22 cellular contexts compared by ENCODE assay signal in the genomic region with DNA sequence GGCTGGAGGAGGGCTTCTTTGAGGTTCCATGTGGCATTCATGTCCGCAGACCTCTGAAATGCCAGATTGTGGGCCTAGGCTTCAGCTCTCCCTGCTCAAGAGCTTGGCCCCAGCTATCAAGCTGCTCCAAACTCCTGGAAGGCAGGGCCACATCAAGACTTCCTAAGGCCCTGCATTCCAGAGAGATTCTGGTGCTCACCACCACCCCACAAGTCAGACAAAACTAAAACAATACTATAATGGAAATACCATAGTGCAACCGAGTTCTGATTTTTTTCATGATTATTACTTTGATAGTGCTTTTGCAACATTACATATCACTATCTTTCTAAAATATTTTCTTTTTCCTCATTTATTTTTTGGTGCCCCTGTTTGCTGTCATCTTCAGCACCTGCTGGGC.
DNase-seq lines count a peak whose midpoint lies in the region; ATAC-seq and TF ChIP-seq lines count a peak whose summit lies in the region.
"Had no signal": no experiment of that assay in that cellular context is flagged by ENCODE, and none has a peak within 500 bp of the region (broad histone marks: within the 10 kb centered on the region; RNA-seq: fewer than 3 reads in every experiment).

No MANE protein-coding gene starts in this region.

- H3K9me3 Mint-ChIP-seq in Calu3 (ENCODE audit: low read depth, unreplicated experiment), result no peaks in the 10 kb centered on the region

- intact Hi-C loops in heart left ventricle (cut with DNase I) (no loop called here), Right ventricle myocardium inferior (cut with DNase I) (no loop called here), Calu3 (cut with micrococcal nuclease; ENCODE audit: unreplicated experiment) (no loop called here)

- DNase-seq in heart left ventricle (no peak), Right ventricle myocardium inferior (ENCODE audit: missing footprints) (no peak), Calu3 (no peak), NCI-H2227 treated with DMSO at 0.1 percent for 48 hours (lab: John Stamatoyannopoulos, UW) (no peak)
- DNase-seq in effector memory CD4-positive, alpha-beta T cell, result no peak
- DNase-seq: 8988T, ACHN, BE2C, Caco-2, DMS 273 treated with DMSO at 0.1 percent for 48 hours, EL, GDM1, GM23248, HCEC 1CT, NCI-H1930, NCI-H446, NCI-H524 treated with DMSO at 0.1 percent for 48 hours, SK-N-SH had no signal

- H3K4me1 ChIP-seq in heart left ventricle, result peaks cover 0 to 24% (median 5%) of the 10 kb centered on the region in 12 donors
- peaks cover 8% of the 10 kb centered on the region for H3K4me1 ChIP-seq in effector memory CD4-positive, alpha-beta T cell (ENCODE audit: control insufficient read depth, insufficient read depth, low read length, poor library complexity, severe bottlenecking)
- H3K4me1 ChIP-seq in rectal smooth muscle tissue (ENCODE audit: control insufficient read depth, insufficient read depth, low read length), result no peaks in the 10 kb centered on the region
- H3K4me1 ChIP-seq: Caco-2 had no signal

- H3K27ac Mint-ChIP-seq in Calu3 (ENCODE audit: unreplicated experiment), result peak overlapping the region; percentile 83
- H3K27ac Mint-ChIP-seq: CD4-positive, CD25-positive, alpha-beta regulatory T cell had no signal

- H3K4me3 Mint-ChIP-seq in Calu3 (ENCODE audit: low read depth, unreplicated experiment), result peak overlapping the region; percentile 48
- H3K4me3 Mint-ChIP-seq: CD4-positive, CD25-positive, alpha-beta regulatory T cell had no signal

- H3K36me3 Mint-ChIP-seq in Calu3 (ENCODE audit: insufficient read depth, unreplicated experiment), result no peaks in the 10 kb centered on the region
- H3K36me3 Mint-ChIP-seq: CD4-positive, CD25-positive, alpha-beta regulatory T cell had no signal

- H3K9me3 ChIP-seq in heart left ventricle, result peaks cover 0 to 10% (median 0%) of the 10 kb centered on the region in 12 donors
- H3K9me3 ChIP-seq in effector memory CD4-positive, alpha-beta T cell (ENCODE audit: control insufficient read depth, low read length), result no peaks in the 10 kb centered on the region
- H3K9me3 ChIP-seq: BE2C, Caco-2, SK-N-SH had no signal

- ATAC-seq in heart left ventricle (peak in 1 of 4 donors; percentile 35), Right ventricle myocardium inferior (no peak), GM19035 (IDR thresholded peaks at IDR 0.05; ENCODE audit: unreplicated experiment) (no peak), GM19395 (IDR thresholded peaks at IDR 0.05; ENCODE audit: unreplicated experiment) (no peak)

- H3K27ac ChIP-seq in heart left ventricle (peak overlapping the region in 10 of 12 donors; percentile 2 to 72 (median 54)), rectal smooth muscle tissue (ENCODE audit: low read depth, low read length) (peak overlapping the region; percentile 45)
- no peak overlapping the region for H3K27ac ChIP-seq in effector memory CD4-positive, alpha-beta T cell (ENCODE audit: insufficient read depth, low read length, poor library complexity, severe bottlenecking)
- H3K27ac ChIP-seq: GM23248 had no signal

- H3K36me3 ChIP-seq in heart left ventricle, result no peaks in the 10 kb centered on the region
- H3K36me3 ChIP-seq in effector memory CD4-positive, alpha-beta T cell (ENCODE audit: control insufficient read depth, insufficient read depth, low read length), result no peaks in the 10 kb centered on the region
- H3K36me3 ChIP-seq in rectal smooth muscle tissue (ENCODE audit: control insufficient read depth, insufficient read depth, low read length), result no peaks in the 10 kb centered on the region
- H3K36me3 ChIP-seq: BE2C had no signal

- TF ChIP-seq CTCF in heart left ventricle (IDR thresholded peaks at IDR 0.05) (no peak), Calu3 (IDR thresholded peaks at IDR 0.05; ENCODE audit: unreplicated experiment) (no peak)

- H3K4me1 Mint-ChIP-seq in Calu3 (ENCODE audit: low read depth, unreplicated experiment), result peaks cover 27% of the 10 kb centered on the region

- H3K9ac ChIP-seq in rectal smooth muscle tissue (ENCODE audit: low read length), result no peak overlapping the region
- H3K9ac ChIP-seq: GM23248, SK-N-SH had no signal

- 76 to 83% (median 80%) methylated on average over 2 of the region's 2 CpGs for WGBS in heart left ventricle, 4 donors

- CTCF ChIA-PET in Calu3 (lab: Charles Lee), result no interaction called here

- no peak overlapping the region for H3K4me3 ChIP-seq in heart left ventricle
- peak overlapping the region; percentile 9 for H3K4me3 ChIP-seq in effector memory CD4-positive, alpha-beta T cell (ENCODE audit: insufficient read depth, low read depth, low read length, poor library complexity, severe bottlenecking)
- no peak overlapping the region for H3K4me3 ChIP-seq in rectal smooth muscle tissue (ENCODE audit: low read length)
- H3K4me3 ChIP-seq: GM23248 had no signal

- no peak for TF ChIP-seq POLR2A in heart left ventricle (IDR thresholded peaks at IDR 0.05)

- BruUV-seq in Calu3 (replicated peaks; lab: Mats Ljungman, UMichigan), result no TSS peak

- peaks cover 6% of the 10 kb centered on the region for H3K27me3 Mint-ChIP-seq in Calu3 (ENCODE audit: unreplicated experiment)

- no peaks in the 10 kb centered on the region for H3K27me3 ChIP-seq in heart left ventricle
- no peaks in the 10 kb centered on the region for H3K27me3 ChIP-seq in effector memory CD4-positive, alpha-beta T cell (replicated peaks; ENCODE audit: control insufficient read depth, insufficient read depth, low read length, poor library complexity, severe bottlenecking)
- H3K27me3 ChIP-seq in rectal smooth muscle tissue (ENCODE audit: control insufficient read depth, insufficient read depth, low read length), result no peaks in the 10 kb centered on the region
- H3K27me3 ChIP-seq: BE2C had no signal
